Comparison of ENCODE assay signal across 40 cellular contexts in genomic region chr10:6864142-6864541, GRCh38.
"Had no signal": no experiment of that assay in that cellular context is flagged by ENCODE, and none has a peak within 500 bp of the region (broad histone marks: within the 10 kb centered on the region; RNA-seq: fewer than 3 reads in every experiment).

No MANE protein-coding gene starts in this region.

- H3K4me3 ChIP-seq: ascending aorta, body of pancreas, breast epithelium, cardiac muscle cell had no signal

- H3K27ac ChIP-seq: ascending aorta, body of pancreas, brain microvascular endothelial cell, breast epithelium, cardiac muscle cell had no signal

- H3K4me1 Mint-ChIP-seq: activated naive CD4-positive, alpha-beta T cell treated with anti-CD3 and anti-CD28 coated beads, Interleukin-2, amount 10 ng/mL, durations not matched to agents 7 days and 5 days; activated naive CD4-positive, alpha-beta T cell treated with anti-CD3 and anti-CD28 coated beads, Interleukin-2, amount 50 U/mL, for 24 hours; activated naive CD8-positive, alpha-beta T cell treated with anti-CD3 and anti-CD28 coated beads for 36 hours; activated naive CD8-positive, alpha-beta T cell treated with anti-CD3 and anti-CD28 coated beads, Interleukin-2, amount 10 ng/mL, durations not matched to agents 7 days and 5 days; activated T-helper 17 cell treated with anti-CD3 and anti-CD28 coated beads, Interleukin-2, amount 50 U/mL, for 72 hours; central memory CD8-positive, alpha-beta T cell had no signal

- ATAC-seq: activated naive CD4-positive, alpha-beta T cell treated with anti-CD3 and anti-CD28 coated beads, Interleukin-2, amount 50 U/mL, for 72 hours; activated T-cell treated with anti-CD3 and anti-CD28 coated beads, Interleukin-2, amount 50 U/mL, for 72 hours; activated T-helper 17 cell treated with anti-CD3 and anti-CD28 coated beads, Interleukin-2, amount 50 U/mL, for 72 hours; body of pancreas had no signal

- DNase-seq: activated effector memory CD4-positive, alpha-beta T cell treated with anti-CD3 and anti-CD28 coated beads, Interleukin-2, amount 50 U/mL, for 16 hours; activated effector memory CD4-positive, alpha-beta T cell treated with Interleukin-2 at 50 U/mL for 16 hours; activated gamma-delta T cell; activated gamma-delta T cell treated with Interleukin-2 at 50 U/mL for 16 hours; activated naive CD4-positive, alpha-beta T cell; activated naive CD4-positive, alpha-beta T cell treated with anti-CD3 and anti-CD28 coated beads for 36 hours; activated naive CD4-positive, alpha-beta T cell treated with anti-CD3 and anti-CD28 coated beads, Interleukin-2, amount 10 ng/mL, durations not matched to agents 7 days and 5 days; activated naive CD4-positive, alpha-beta T cell treated with anti-CD3 and anti-CD28 coated beads, Interleukin-2, amount 50 U/mL, for 16 hours; activated naive CD4-positive, alpha-beta T cell treated with Interleukin-2 at 50 U/mL for 16 hours; activated naive CD8-positive, alpha-beta T cell treated with anti-CD3 and anti-CD28 coated beads for 36 hours; activated naive CD8-positive, alpha-beta T cell treated with anti-CD3 and anti-CD28 coated beads, Interleukin-2, amount 10 ng/mL, durations not matched to agents 7 days and 5 days; activated naive CD8-positive, alpha-beta T cell treated with anti-CD3 and anti-CD28 coated beads, Interleukin-2, amount 50 U/mL, for 24 hours; activated T-cell treated with anti-CD3 and anti-CD28 coated beads for 4 hours; activated T-cell treated with anti-CD3 and anti-CD28 coated beads, Interleukin-2, amount 50 U/mL, for 1 hour; activated T-cell treated with anti-CD3 and anti-CD28 coated beads, Interleukin-2, amount 50 U/mL, for 24 hours; activated T-cell treated with anti-CD3 and anti-CD28 coated beads, Interleukin-2, amount 50 U/mL, for 4 hours; activated T-cell treated with anti-CD3 and anti-CD28 coated beads, Interleukin-2, amount 50 U/mL, for 48 hours; activated T-cell treated with anti-CD3 and anti-CD28 coated beads, Interleukin-2, amount 50 U/mL, for 72 hours; amniotic stem cell; amygdala; anterior cingulate cortex; aorta; body of pancreas; brain microvascular endothelial cell; caudate nucleus; central memory CD4-positive, alpha-beta T cell; cerebellar nuclear complex had no signal

- H3K4me3 Mint-ChIP-seq: activated naive CD4-positive, alpha-beta T cell treated with anti-CD3 and anti-CD28 coated beads for 36 hours; activated naive CD4-positive, alpha-beta T cell treated with anti-CD3 and anti-CD28 coated beads, Interleukin-2, amount 10 ng/mL, durations not matched to agents 7 days and 5 days; activated naive CD4-positive, alpha-beta T cell treated with anti-CD3 and anti-CD28 coated beads, Interleukin-2, amount 50 U/mL, for 24 hours; activated naive CD8-positive, alpha-beta T cell; activated naive CD8-positive, alpha-beta T cell treated with anti-CD3 and anti-CD28 coated beads for 36 hours; activated naive CD8-positive, alpha-beta T cell treated with anti-CD3 and anti-CD28 coated beads, Interleukin-2, amount 10 ng/mL, durations not matched to agents 7 days and 5 days; activated naive CD8-positive, alpha-beta T cell treated with anti-CD3 and anti-CD28 coated beads, Interleukin-2, amount 50 U/mL, for 24 hours; activated T-cell treated with anti-CD3 and anti-CD28 coated beads, Interleukin-2, amount 50 U/mL, for 24 hours; activated T-cell treated with anti-CD3 and anti-CD28 coated beads, Interleukin-2, amount 50 U/mL, for 4 hours; activated T-cell treated with anti-CD3 and anti-CD28 coated beads, Interleukin-2, amount 50 U/mL, for 72 hours; activated T-helper 1 cell treated with anti-CD3 and anti-CD28 coated beads, Interleukin-12 subunit alpha, Interleukin-12 subunit beta, Interleukin-2, Interleukin-4 antibody, amounts not matched to agents 30 ng/mL and 10 ng/mL and 1 ng/mL, durations not matched to agents 14 hours and 24 hours and 36 hours; activated T-helper 17 cell treated with anti-CD3 and anti-CD28 coated beads, Interleukin-2, amount 50 U/mL, for 72 hours; brain; central memory CD8-positive, alpha-beta T cell had no signal

- H3K27ac Mint-ChIP-seq: activated naive CD4-positive, alpha-beta T cell treated with anti-CD3 and anti-CD28 coated beads for 36 hours; activated naive CD4-positive, alpha-beta T cell treated with anti-CD3 and anti-CD28 coated beads, Interleukin-2, amount 10 ng/mL, durations not matched to agents 7 days and 5 days; activated naive CD4-positive, alpha-beta T cell treated with anti-CD3 and anti-CD28 coated beads, Interleukin-2, amount 50 U/mL, for 24 hours; activated naive CD4-positive, alpha-beta T cell treated with anti-CD3 and anti-CD28 coated beads, Interleukin-2, amount 50 U/mL, for 72 hours; activated naive CD8-positive, alpha-beta T cell; activated naive CD8-positive, alpha-beta T cell treated with anti-CD3 and anti-CD28 coated beads for 36 hours; activated naive CD8-positive, alpha-beta T cell treated with anti-CD3 and anti-CD28 coated beads, Interleukin-2, amount 10 ng/mL, durations not matched to agents 7 days and 5 days; activated naive CD8-positive, alpha-beta T cell treated with anti-CD3 and anti-CD28 coated beads, Interleukin-2, amount 50 U/mL, for 24 hours; activated T-cell treated with anti-CD3 and anti-CD28 coated beads, Interleukin-2, amount 50 U/mL, for 24 hours; activated T-cell treated with anti-CD3 and anti-CD28 coated beads, Interleukin-2, amount 50 U/mL, for 72 hours; activated T-helper 1 cell treated with anti-CD3 and anti-CD28 coated beads, Interleukin-12 subunit alpha, Interleukin-12 subunit beta, Interleukin-2, Interleukin-4 antibody, amounts not matched to agents 30 ng/mL and 10 ng/mL and 1 ng/mL, durations not matched to agents 14 hours and 24 hours and 36 hours; activated T-helper 17 cell treated with anti-CD3 and anti-CD28 coated beads, Interleukin-2, amount 50 U/mL, for 72 hours; activated T-helper 2 cell treated with anti-CD3 and anti-CD28 coated beads, Interferon-gamma antibody, Interleukin-2, Interleukin-4, amounts not matched to agents 10 μg/mL and 5 μg/mL and 100 μg/mL, durations not matched to agents 14 hours and 24 hours and 36 hours; brain had no signal

- H3K9me3 Mint-ChIP-seq: activated naive CD4-positive, alpha-beta T cell treated with anti-CD3 and anti-CD28 coated beads for 36 hours; activated naive CD4-positive, alpha-beta T cell treated with anti-CD3 and anti-CD28 coated beads, Interleukin-2, amount 50 U/mL, for 24 hours; activated naive CD4-positive, alpha-beta T cell treated with anti-CD3 and anti-CD28 coated beads, Interleukin-2, amount 50 U/mL, for 72 hours; activated naive CD8-positive, alpha-beta T cell treated with anti-CD3 and anti-CD28 coated beads for 36 hours; activated T-cell treated with anti-CD3 and anti-CD28 coated beads, Interleukin-2, amount 50 U/mL, for 24 hours; activated T-cell treated with anti-CD3 and anti-CD28 coated beads, Interleukin-2, amount 50 U/mL, for 4 hours; activated T-cell treated with anti-CD3 and anti-CD28 coated beads, Interleukin-2, amount 50 U/mL, for 72 hours; activated T-helper 17 cell treated with anti-CD3 and anti-CD28 coated beads, Interleukin-2, amount 50 U/mL, for 72 hours had no signal

- H3K4me1 ChIP-seq: ascending aorta, body of pancreas, breast epithelium had no signal

- H3K9me3 ChIP-seq: ascending aorta, body of pancreas, breast epithelium had no signal

- FAIRE-seq: astrocyte, bronchial epithelial cell had no signal

- H3K36me3 Mint-ChIP-seq: activated naive CD4-positive, alpha-beta T cell treated with anti-CD3 and anti-CD28 coated beads, Interleukin-2, amount 10 ng/mL, durations not matched to agents 7 days and 5 days; activated naive CD4-positive, alpha-beta T cell treated with anti-CD3 and anti-CD28 coated beads, Interleukin-2, amount 50 U/mL, for 24 hours; activated naive CD4-positive, alpha-beta T cell treated with anti-CD3 and anti-CD28 coated beads, Interleukin-2, amount 50 U/mL, for 72 hours; activated naive CD8-positive, alpha-beta T cell; activated naive CD8-positive, alpha-beta T cell treated with anti-CD3 and anti-CD28 coated beads for 36 hours; activated naive CD8-positive, alpha-beta T cell treated with anti-CD3 and anti-CD28 coated beads, Interleukin-2, amount 10 ng/mL, durations not matched to agents 7 days and 5 days; brain had no signal

- H3K36me3 ChIP-seq: ascending aorta, brain microvascular endothelial cell, breast epithelium, cardiac muscle cell had no signal

- H3K27me3 ChIP-seq: ascending aorta, body of pancreas, brain microvascular endothelial cell, breast epithelium, cardiac muscle cell had no signal
